19 cellular contexts compared by ENCODE assay signal in the genomic region with DNA sequence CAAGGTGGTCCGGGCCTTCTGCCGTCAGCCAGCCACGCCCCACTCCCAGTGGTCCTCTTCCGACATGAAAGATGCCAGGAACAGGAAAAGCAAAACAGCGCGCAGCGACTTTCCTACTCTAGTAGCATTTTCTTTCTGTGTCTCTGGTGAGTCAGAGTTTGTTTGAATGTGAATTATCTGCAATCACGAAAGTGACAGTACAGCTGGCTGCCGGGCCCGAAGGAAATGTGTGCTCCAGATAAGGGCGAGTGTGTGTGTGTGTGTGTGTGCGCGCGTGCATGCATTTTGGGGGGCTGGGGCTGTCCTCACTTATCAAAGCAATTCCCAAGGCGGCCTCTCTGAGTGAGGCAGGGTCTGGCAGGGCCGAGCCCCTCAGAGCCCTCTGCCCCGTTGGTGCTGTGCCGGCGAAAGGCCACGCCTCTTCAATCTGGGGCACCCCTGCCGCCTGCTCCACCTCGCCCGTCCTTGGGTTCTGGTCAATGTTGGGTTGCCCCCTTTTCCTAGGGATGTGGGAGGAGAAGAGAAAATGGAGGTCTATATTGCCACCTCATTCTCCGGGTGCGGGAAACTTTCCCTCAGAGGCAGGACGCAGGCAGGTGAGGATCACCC.
"Had no signal": no experiment of that assay in that cellular context is flagged by ENCODE, and none has a peak within 500 bp of the region (broad histone marks: within the 10 kb centered on the region; RNA-seq: fewer than 3 reads in every experiment).

No MANE protein-coding gene starts in this region.

- H3K9me3 ChIP-seq: ascending aorta, gastrocnemius medialis, heart right ventricle, left ventricle myocardium inferior, mucosa of descending colon, neutrophil, thyroid gland, uterus had no signal

- H3K36me3 ChIP-seq: ascending aorta, gastrocnemius medialis, heart right ventricle, left ventricle myocardium inferior, neutrophil, thyroid gland, uterus, WERI-Rb-1 had no signal

- H3K4me3 ChIP-seq: ascending aorta, gastrocnemius medialis, heart right ventricle, left ventricle myocardium inferior, mucosa of descending colon, thyroid gland, uterus had no signal

- H3K27ac ChIP-seq: ascending aorta, gastrocnemius medialis, heart right ventricle, left ventricle myocardium inferior, neutrophil, thyroid gland, uterus, WERI-Rb-1 had no signal

- ATAC-seq: activated T-helper 17 cell treated with anti-CD3 and anti-CD28 coated beads, Interleukin-2, amount 50 U/mL, for 72 hours; effector memory CD8-positive, alpha-beta T cell; gastrocnemius medialis; heart right ventricle; mucosa of descending colon; naive thymus-derived CD8-positive, alpha-beta T cell; stimulated activated naive B cell treated with anti-CD40 and anti-IgM and Interleukin-4, amounts not matched to agents 10 μg/mL and 1 μg/mL and 100 μg/mL, for 72 hours had no signal

- H3K27me3 ChIP-seq: ascending aorta, gastrocnemius medialis, thyroid gland, uterus had no signal

- DNase-seq: activated CD4-positive, alpha-beta T cell treated with anti-CD3 and anti-CD28 coated beads, Interleukin-2, amount 50 U/mL, for 48 hours; activated naive CD4-positive, alpha-beta T cell treated with anti-CD3 and anti-CD28 coated beads for 36 hours; dermis blood vessel endothelial cell; effector memory CD8-positive, alpha-beta T cell; gastrocnemius medialis; heart right ventricle; left ventricle myocardium inferior; mucosa of descending colon; naive thymus-derived CD8-positive, alpha-beta T cell; stimulated activated CD4-positive, alpha-beta T cell treated with anti-CD3 and anti-CD28 coated beads, Interleukin-15, amount 100 ng/mL, for 24 hours; stimulated activated CD4-positive, alpha-beta T cell treated with anti-CD3 and anti-CD28 coated beads, Interleukin-4, amount 100 ng/mL, for 1 hour; stimulated activated naive B cell treated with anti-CD40 and anti-IgM and Interleukin-4, amounts not matched to agents 10 μg/mL and 1 μg/mL and 100 μg/mL, for 72 hours; T-helper 9 cell; thyroid gland; uterus; WERI-Rb-1 had no signal

- H3K4me1 ChIP-seq: ascending aorta, gastrocnemius medialis, heart right ventricle, left ventricle myocardium inferior, thyroid gland, uterus had no signal
